In the genomic region with DNA sequence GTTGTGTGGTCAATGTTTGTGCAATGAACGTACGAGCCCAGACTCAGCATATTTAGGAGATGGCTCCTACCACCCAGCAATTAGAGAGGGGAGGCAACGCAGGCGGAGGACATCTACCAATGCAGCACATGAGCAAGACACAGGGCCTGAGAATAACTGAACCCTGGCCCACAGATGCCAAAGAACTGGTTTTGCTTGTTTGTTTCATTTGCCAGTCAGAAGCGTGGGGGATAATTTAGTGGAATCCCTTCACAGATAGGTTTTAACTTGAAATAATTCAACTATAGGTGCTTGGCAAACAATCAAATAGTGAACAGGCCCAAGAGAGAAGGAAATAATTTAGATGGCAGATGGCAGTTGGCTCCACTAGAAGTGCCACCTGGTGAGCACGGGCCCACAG, we compare ENCODE assay signal across 1 cellular context.
TF ChIP-seq lines count a peak whose summit lies in the region.

No MANE protein-coding gene starts in this region.

TF ChIP-seq in K562, 482 proteins besides CTCF, POLR2A, EP300 and RAD21:
- TF ChIP-seq ZNF507 (tag; conservative IDR thresholded peaks at IDR 0.05) (no peak), CBX1 (IDR thresholded peaks at IDR 0.05; ENCODE audit: low read depth) (no peak), FOS (IDR thresholded peaks at IDR 0.05; ENCODE audit: extremely low read depth, insufficient read length) (no peak), ZNF24 (IDR thresholded peaks at IDR 0.05) (no peak), ZBED1 (IDR thresholded peaks at IDR 0.05) (no peak), ZNF696 (CRISPR knock-in tag; conservative IDR thresholded peaks at IDR 0.05) (no peak)
- TF ChIP-seq, protein P1, sequence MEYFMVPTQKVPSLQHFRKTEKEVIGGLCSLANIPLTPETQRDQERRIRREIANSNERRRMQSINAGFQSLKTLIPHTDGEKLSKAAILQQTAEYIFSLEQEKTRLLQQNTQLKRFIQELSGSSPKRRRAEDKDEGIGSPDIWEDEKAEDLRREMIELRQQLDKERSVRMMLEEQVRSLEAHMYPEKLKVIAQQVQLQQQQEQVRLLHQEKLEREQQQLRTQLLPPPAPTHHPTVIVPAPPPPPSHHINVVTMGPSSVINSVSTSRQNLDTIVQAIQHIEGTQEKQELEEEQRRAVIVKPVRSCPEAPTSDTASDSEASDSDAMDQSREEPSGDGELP (CRISPR knock-in tag; IDR thresholded peaks at IDR 0.05; ENCODE audit: borderline replicate concordance) = no peak
- TF ChIP-seq, protein P2, sequence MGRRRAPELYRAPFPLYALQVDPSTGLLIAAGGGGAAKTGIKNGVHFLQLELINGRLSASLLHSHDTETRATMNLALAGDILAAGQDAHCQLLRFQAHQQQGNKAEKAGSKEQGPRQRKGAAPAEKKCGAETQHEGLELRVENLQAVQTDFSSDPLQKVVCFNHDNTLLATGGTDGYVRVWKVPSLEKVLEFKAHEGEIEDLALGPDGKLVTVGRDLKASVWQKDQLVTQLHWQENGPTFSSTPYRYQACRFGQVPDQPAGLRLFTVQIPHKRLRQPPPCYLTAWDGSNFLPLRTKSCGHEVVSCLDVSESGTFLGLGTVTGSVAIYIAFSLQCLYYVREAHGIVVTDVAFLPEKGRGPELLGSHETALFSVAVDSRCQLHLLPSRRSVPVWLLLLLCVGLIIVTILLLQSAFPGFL (CRISPR knock-in tag; IDR thresholded peaks at IDR 0.05) = no peak
- TF ChIP-seq, protein P3, sequence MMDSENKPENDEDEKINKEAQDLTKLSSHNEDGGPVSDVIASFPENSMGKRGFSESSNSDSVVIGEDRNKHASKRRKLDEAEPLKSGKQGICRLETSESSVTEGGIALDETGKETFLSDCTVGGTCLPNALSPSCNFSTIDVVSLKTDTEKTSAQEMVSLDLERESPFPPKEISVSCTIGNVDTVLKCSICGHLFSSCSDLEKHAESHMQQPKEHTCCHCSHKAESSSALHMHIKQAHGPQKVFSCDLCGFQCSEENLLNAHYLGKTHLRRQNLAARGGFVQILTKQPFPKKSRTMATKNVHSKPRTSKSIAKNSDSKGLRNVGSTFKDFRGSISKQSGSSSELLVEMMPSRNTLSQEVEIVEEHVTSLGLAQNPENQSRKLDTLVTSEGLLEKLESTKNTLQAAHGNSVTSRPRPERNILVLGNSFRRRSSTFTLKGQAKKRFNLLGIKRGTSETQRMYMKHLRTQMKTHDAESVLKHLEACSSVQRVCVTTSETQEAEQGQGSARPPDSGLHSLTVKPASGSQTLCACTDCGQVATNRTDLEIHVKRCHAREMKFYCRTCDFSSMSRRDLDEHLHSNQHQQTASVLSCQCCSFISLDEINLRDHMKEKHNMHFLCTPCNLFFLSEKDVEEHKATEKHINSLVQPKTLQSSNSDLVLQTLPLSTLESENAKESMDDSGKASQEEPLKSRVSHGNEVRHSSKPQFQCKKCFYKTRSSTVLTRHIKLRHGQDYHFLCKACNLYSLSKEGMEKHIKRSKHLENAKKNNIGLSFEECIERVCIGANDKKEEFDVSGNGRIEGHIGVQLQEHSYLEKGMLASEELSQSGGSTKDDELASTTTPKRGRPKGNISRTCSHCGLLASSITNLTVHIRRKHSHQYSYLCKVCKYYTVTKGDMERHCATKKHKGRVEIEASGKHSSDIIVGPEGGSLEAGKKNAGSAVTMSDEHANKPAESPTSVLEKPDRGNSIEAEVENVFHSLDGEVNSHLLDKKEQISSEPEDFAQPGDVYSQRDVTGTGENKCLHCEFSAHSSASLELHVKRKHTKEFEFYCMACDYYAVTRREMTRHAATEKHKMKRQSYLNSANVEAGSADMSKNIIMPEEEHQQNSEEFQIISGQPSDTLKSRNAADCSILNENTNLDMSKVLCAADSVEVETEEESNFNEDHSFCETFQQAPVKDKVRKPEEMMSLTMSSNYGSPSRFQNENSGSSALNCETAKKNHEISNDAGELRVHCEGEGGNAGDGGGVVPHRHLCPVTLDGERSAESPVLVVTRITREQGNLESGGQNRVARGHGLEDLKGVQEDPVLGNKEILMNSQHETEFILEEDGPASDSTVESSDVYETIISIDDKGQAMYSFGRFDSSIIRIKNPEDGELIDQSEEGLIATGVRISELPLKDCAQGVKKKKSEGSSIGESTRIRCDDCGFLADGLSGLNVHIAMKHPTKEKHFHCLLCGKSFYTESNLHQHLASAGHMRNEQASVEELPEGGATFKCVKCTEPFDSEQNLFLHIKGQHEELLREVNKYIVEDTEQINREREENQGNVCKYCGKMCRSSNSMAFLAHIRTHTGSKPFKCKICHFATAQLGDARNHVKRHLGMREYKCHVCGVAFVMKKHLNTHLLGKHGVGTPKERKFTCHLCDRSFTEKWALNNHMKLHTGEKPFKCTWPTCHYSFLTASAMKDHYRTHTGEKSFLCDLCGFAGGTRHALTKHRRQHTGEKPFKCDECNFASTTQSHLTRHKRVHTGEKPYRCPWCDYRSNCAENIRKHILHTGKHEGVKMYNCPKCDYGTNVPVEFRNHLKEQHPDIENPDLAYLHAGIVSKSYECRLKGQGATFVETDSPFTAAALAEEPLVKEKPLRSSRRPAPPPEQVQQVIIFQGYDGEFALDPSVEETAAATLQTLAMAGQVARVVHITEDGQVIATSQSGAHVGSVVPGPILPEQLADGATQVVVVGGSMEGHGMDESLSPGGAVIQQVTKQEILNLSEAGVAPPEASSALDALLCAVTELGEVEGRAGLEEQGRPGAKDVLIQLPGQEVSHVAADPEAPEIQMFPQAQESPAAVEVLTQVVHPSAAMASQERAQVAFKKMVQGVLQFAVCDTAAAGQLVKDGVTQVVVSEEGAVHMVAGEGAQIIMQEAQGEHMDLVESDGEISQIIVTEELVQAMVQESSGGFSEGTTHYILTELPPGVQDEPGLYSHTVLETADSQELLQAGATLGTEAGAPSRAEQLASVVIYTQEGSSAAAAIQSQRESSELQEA (IDR thresholded peaks at IDR 0.05; ENCODE audit: low read depth) = no peak
